In genomic region chr13:22092791-22093545, GRCh38 we compare ENCODE assay signal across 1 cellular context.
TF ChIP-seq lines count a peak whose summit lies in the region.

No MANE protein-coding gene starts in this region.

TF ChIP-seq in IMR-90, 13 proteins besides CTCF, POLR2A, EP300 and RAD21 (continued from another document):
- TF ChIP-seq FOS (IDR thresholded peaks at IDR 0.05; ENCODE audit: low read depth, low read length) = 0 out of 2 replicates have a peak, but pooled peaks have one; percentile 15
- no peak for TF ChIP-seq MAFK (IDR thresholded peaks at IDR 0.05; ENCODE audit: low read depth, low read length)
